Comparison of ENCODE assay signal across 21 cellular contexts in genomic region chr5:60205071-60205470, GRCh38.
"Had no signal": no experiment of that assay in that cellular context is flagged by ENCODE, and none has a peak within 500 bp of the region (broad histone marks: within the 10 kb centered on the region; RNA-seq: fewer than 3 reads in every experiment).

No MANE protein-coding gene starts in this region.

- H3K4me1 ChIP-seq: left ventricle myocardium inferior, parathyroid adenoma, thyroid gland, vagina had no signal

- H3K27ac ChIP-seq: left ventricle myocardium inferior, lower lobe of right lung, parathyroid adenoma, thyroid gland, vagina had no signal

- H3K27ac Mint-ChIP-seq: effector memory CD8-positive, alpha-beta T cell; immature natural killer cell; natural killer cell treated with Interleukin-12 subunit alpha and Interleukin-12 subunit beta and Interleukin-15 and Interleukin-18, amount 100 ng/mL, for 72 hours; progenitor cell of endocrine pancreas; stimulated activated naive CD8-positive, alpha-beta T cell treated with anti-CD3 and anti-CD28 coated beads, Interleukin-15, amount 100 ng/mL, for 72 hours had no signal

- H3K27me3 ChIP-seq: thyroid gland, vagina had no signal

- H3K9me3 ChIP-seq: lower lobe of right lung, thyroid gland, vagina had no signal

- H3K36me3 Mint-ChIP-seq: immature natural killer cell; naive B cell; natural killer cell treated with Interleukin-12 subunit alpha and Interleukin-12 subunit beta and Interleukin-15 and Interleukin-18, amount 100 ng/mL, for 72 hours had no signal

- H3K36me3 ChIP-seq: left ventricle myocardium inferior, lower lobe of right lung, thyroid gland, vagina had no signal

- H3K4me3 ChIP-seq: left ventricle myocardium inferior, lower lobe of right lung, thyroid gland, vagina had no signal

- H3K9me3 Mint-ChIP-seq: natural killer cell treated with Interleukin-12 subunit alpha and Interleukin-12 subunit beta and Interleukin-15 and Interleukin-18, amount 100 ng/mL, for 72 hours; neural crest cell; stimulated activated naive CD8-positive, alpha-beta T cell treated with anti-CD3 and anti-CD28 coated beads, Interleukin-15, amount 100 ng/mL, for 72 hours had no signal

- DNase-seq: cortex of kidney; effector memory CD8-positive, alpha-beta T cell; hypothalamus; immature natural killer cell; islet precursor cell; kidney glomerular epithelial cell; left colon; left ventricle myocardium inferior; lower lobe of right lung; naive B cell; stimulated activated CD4-positive, alpha-beta T cell treated with anti-CD3 and anti-CD28 coated beads, Interleukin-4, amount 100 ng/mL, for 4 hours; stimulated activated naive CD4-positive, alpha-beta T cell; stimulated activated naive CD8-positive, alpha-beta T cell treated with anti-CD3 and anti-CD28 coated beads, Interleukin-15, amount 100 ng/mL, for 72 hours; thyroid gland; trophoblast cell had no signal

- H3K4me1 Mint-ChIP-seq: immature natural killer cell; stimulated activated naive CD8-positive, alpha-beta T cell treated with anti-CD3 and anti-CD28 coated beads, Interleukin-15, amount 100 ng/mL, for 72 hours had no signal

- ATAC-seq: effector memory CD8-positive, alpha-beta T cell; left colon; lower lobe of right lung; natural killer cell treated with Interleukin-12 subunit alpha and Interleukin-12 subunit beta and Interleukin-15 and Interleukin-18, amount 100 ng/mL, for 72 hours; sciatic nerve; stimulated activated naive CD8-positive, alpha-beta T cell treated with anti-CD3 and anti-CD28 coated beads, Interleukin-15, amount 100 ng/mL, for 72 hours had no signal

- H3K4me3 Mint-ChIP-seq: effector memory CD8-positive, alpha-beta T cell; immature natural killer cell; natural killer cell treated with Interleukin-12 subunit alpha and Interleukin-12 subunit beta and Interleukin-15 and Interleukin-18, amount 100 ng/mL, for 72 hours; neural crest cell; stimulated activated naive CD8-positive, alpha-beta T cell treated with anti-CD3 and anti-CD28 coated beads, Interleukin-15, amount 100 ng/mL, for 72 hours had no signal

- H3K27me3 Mint-ChIP-seq: effector memory CD8-positive, alpha-beta T cell; naive B cell; natural killer cell treated with Interleukin-12 subunit alpha and Interleukin-12 subunit beta and Interleukin-15 and Interleukin-18, amount 100 ng/mL, for 72 hours; stimulated activated naive CD8-positive, alpha-beta T cell treated with anti-CD3 and anti-CD28 coated beads, Interleukin-15, amount 100 ng/mL, for 72 hours had no signal
